ENCODE assay signal across 15 cellular contexts in genomic region chr3:151578495-151578894, GRCh38.
"Had no signal": no experiment of that assay in that cellular context is flagged by ENCODE, and none has a peak within 500 bp of the region (broad histone marks: within the 10 kb centered on the region; RNA-seq: fewer than 3 reads in every experiment).

No MANE protein-coding gene starts in this region.

- DNase-seq: activated CD4-positive, alpha-beta T cell treated with anti-CD3 and anti-CD28 coated beads for 1 hour; activated CD4-positive, alpha-beta T cell treated with anti-CD3 and anti-CD28 coated beads, Interleukin-2, amount 50 U/mL, for 48 hours; activated effector memory CD4-positive, alpha-beta T cell treated with anti-CD3 and anti-CD28 coated beads, Interleukin-2, amount 50 U/mL, for 16 hours; activated T-cell treated with anti-CD3 and anti-CD28 coated beads, Interleukin-2, amount 50 U/mL, for 4 hours; amygdala; left colon; mucosa of descending colon; naive thymus-derived CD8-positive, alpha-beta T cell; nucleus accumbens; right cardiac atrium; stimulated activated CD4-positive, alpha-beta T cell treated with anti-CD3 and anti-CD28 coated beads, Interleukin-1b, Interleukin-23, amount 100 ng/mL, for 48 hours; transverse colon had no signal

- H3K36me3 ChIP-seq: esophagus muscularis mucosa, transverse colon had no signal

- H3K27me3 ChIP-seq: esophagus muscularis mucosa, transverse colon had no signal

- H3K4me3 ChIP-seq: esophagus muscularis mucosa, mucosa of descending colon, transverse colon had no signal

- ATAC-seq: activated naive CD4-positive, alpha-beta T cell treated with anti-CD3 and anti-CD28 coated beads, Interleukin-2, amount 50 U/mL, for 72 hours; activated T-cell treated with anti-CD3 and anti-CD28 coated beads, Interleukin-2, amount 50 U/mL, for 4 hours; left colon; mucosa of descending colon; naive thymus-derived CD8-positive, alpha-beta T cell; right cardiac atrium; stimulated activated memory B cell treated with anti-CD40 and anti-IgM and Interleukin-4, amounts not matched to agents 10 μg/mL and 1 μg/mL and 100 μg/mL, for 72 hours had no signal
